In genomic region chr18:31203086-31203793, GRCh38 we compare ENCODE assay signal across 15 cellular contexts. TPM values are rescaled to one million over a fixed set of nuclear protein-coding genes. Genes with fewer than 3 reads are reported as not detected.
DNase-seq lines count a peak whose midpoint lies in the region; TF ChIP-seq lines count a peak whose summit lies in the region.
"Had no signal": no experiment of that assay in that cellular context is flagged by ENCODE, and none has a peak within 500 bp of the region (broad histone marks: within the 10 kb centered on the region; RNA-seq: fewer than 3 reads in every experiment).

No MANE protein-coding gene starts in this region.

- intact Hi-C loops in ascending aorta (cut with DNase I) = no loop called here

- peak overlapping the region; percentile 89 for H3K27ac ChIP-seq in VCaP
- H3K27ac ChIP-seq in hepatocyte = peak overlapping the region; percentile 57
- H3K27ac ChIP-seq in smooth muscle cell (ENCODE audit: low read depth) = no peak overlapping the region
- H3K27ac ChIP-seq in ascending aorta = no peak overlapping the region

- H3K9ac ChIP-seq in smooth muscle cell (ENCODE audit: low read depth) = no peak overlapping the region
- H3K9ac ChIP-seq: SK-N-SH had no signal

- H3K27ac Mint-ChIP-seq in activated T-cell treated with anti-CD3 and anti-CD28 coated beads, Interleukin-2, amount 50 U/mL, for 24 hours = no peak overlapping the region
- H3K27ac Mint-ChIP-seq: activated CD4-positive, alpha-beta T cell treated with anti-CD3 and anti-CD28 coated beads for 36 hours; activated T-helper 2 cell treated with anti-CD3 and anti-CD28 coated beads, Interferon-gamma antibody, Interleukin-2, Interleukin-4, amounts not matched to agents 10 μg/mL and 5 μg/mL and 100 μg/mL, durations not matched to agents 14 hours and 24 hours and 36 hours had no signal

- no peaks in the 10 kb centered on the region for H3K9me3 ChIP-seq in hepatocyte (ENCODE audit: low read depth)
- no peaks in the 10 kb centered on the region for H3K9me3 ChIP-seq in smooth muscle cell (replicated peaks; ENCODE audit: low read depth)
- no peaks in the 10 kb centered on the region for H3K9me3 ChIP-seq in ascending aorta
- H3K9me3 ChIP-seq: SK-N-SH had no signal

- H3K4me2 ChIP-seq in hepatocyte (peak overlapping the region; percentile 72), smooth muscle cell (peak overlapping the region; percentile 20)
- H3K4me2 ChIP-seq: SK-N-SH had no signal

- no peaks in the 10 kb centered on the region for H3K4me1 Mint-ChIP-seq in activated T-cell treated with anti-CD3 and anti-CD28 coated beads, Interleukin-2, amount 50 U/mL, for 24 hours (ENCODE audit: low read depth)
- H3K4me1 Mint-ChIP-seq: activated CD4-positive, alpha-beta T cell treated with anti-CD3 and anti-CD28 coated beads for 36 hours had no signal

- peaks cover 8% of the 10 kb centered on the region for H3F3A ChIP-seq in smooth muscle cell (ENCODE audit: low read depth)

- no peaks in the 10 kb centered on the region for H3K79me2 ChIP-seq in hepatocyte
- no peaks in the 10 kb centered on the region for H3K79me2 ChIP-seq in smooth muscle cell (ENCODE audit: low read depth)

- peak; percentile 78 to 83 for DNase-seq in Kasumi-1 (lab: John Stamatoyannopoulos, UW)
- no peak for DNase-seq in hepatocyte (ENCODE audit: low spot score)
- DNase-seq in smooth muscle cell (lab: John Stamatoyannopoulos, UW; ENCODE audit: unreplicated experiment) = no peak
- DNase-seq in activated T-cell treated with anti-CD3 and anti-CD28 coated beads, Interleukin-2, amount 50 U/mL, for 24 hours = no peak
- DNase-seq in ascending aorta (ENCODE audit: low spot score in 2 of 2) = no peak
- no peak for DNase-seq in activated CD4-positive, alpha-beta T cell treated with anti-CD3 and anti-CD28 coated beads, Interleukin-2, amount 50 U/mL, for 48 hours
- DNase-seq: activated CD4-positive, alpha-beta T cell treated with anti-CD3 and anti-CD28 coated beads for 36 hours; H7; NCI-H226; SK-N-SH had no signal

- H3K9me3 Mint-ChIP-seq in activated T-cell treated with anti-CD3 and anti-CD28 coated beads, Interleukin-2, amount 50 U/mL, for 24 hours = peaks cover 4% of the 10 kb centered on the region
- H3K9me3 Mint-ChIP-seq: brain had no signal

- WGBS in hepatocyte (ENCODE audit: low lambda C conversion rate, missing lambda C conversion rate) = 45% methylated on average over 9 of the region's 9 CpGs
- WGBS in smooth muscle cell (ENCODE audit: low lambda C conversion rate) = 73% methylated on average over 9 of the region's 9 CpGs

- H3K27me3 ChIP-seq in hepatocyte (no peaks in the 10 kb centered on the region), smooth muscle cell (ENCODE audit: low read depth) (no peaks in the 10 kb centered on the region), ascending aorta (no peaks in the 10 kb centered on the region)

- H3K36me3 ChIP-seq in hepatocyte (replicated peaks; ENCODE audit: insufficient read depth, low read depth) (no peaks in the 10 kb centered on the region), smooth muscle cell (ENCODE audit: low read depth) (no peaks in the 10 kb centered on the region), ascending aorta (no peaks in the 10 kb centered on the region)

- H3K4me3 ChIP-seq in hepatocyte (no peak overlapping the region), smooth muscle cell (no peak overlapping the region), ascending aorta (no peak overlapping the region)

- peak overlapping the region; percentile 36 for H2AFZ ChIP-seq in hepatocyte
- no peak overlapping the region for H2AFZ ChIP-seq in smooth muscle cell (ENCODE audit: low read depth)

- no peaks in the 10 kb centered on the region for H3K9me2 ChIP-seq in hepatocyte (replicated peaks; ENCODE audit: insufficient read depth)
- H3K9me2 ChIP-seq: SK-N-SH had no signal

- no peak for TF ChIP-seq CTCF in VCaP (conservative IDR thresholded peaks at IDR 0.05)
- TF ChIP-seq CTCF in hepatocyte (IDR thresholded peaks at IDR 0.05; ENCODE audit: poor library complexity) = no peak
- no peak for TF ChIP-seq CTCF in smooth muscle cell (IDR thresholded peaks at IDR 0.05; ENCODE audit: borderline replicate concordance, insufficient read depth, poor library complexity, severe bottlenecking)
- TF ChIP-seq CTCF in ascending aorta (IDR thresholded peaks at IDR 0.05) = no peak

- no peaks in the 10 kb centered on the region for H3K27me3 Mint-ChIP-seq in activated T-cell treated with anti-CD3 and anti-CD28 coated beads, Interleukin-2, amount 50 U/mL, for 24 hours
- H3K27me3 Mint-ChIP-seq: brain had no signal

- H3K4me1 ChIP-seq in hepatocyte (ENCODE audit: insufficient read depth) (peaks cover 23% of the 10 kb centered on the region), smooth muscle cell (ENCODE audit: low read depth) (peaks cover 5% of the 10 kb centered on the region), ascending aorta (no peaks in the 10 kb centered on the region)

- no peaks in the 10 kb centered on the region for H4K20me1 ChIP-seq in hepatocyte (ENCODE audit: insufficient read depth, poor library complexity, severe bottlenecking)
- no peaks in the 10 kb centered on the region for H4K20me1 ChIP-seq in smooth muscle cell (ENCODE audit: low read depth)

- no peak overlapping the region for H3K4me3 Mint-ChIP-seq in activated T-cell treated with anti-CD3 and anti-CD28 coated beads, Interleukin-2, amount 50 U/mL, for 24 hours
- H3K4me3 Mint-ChIP-seq: activated CD4-positive, alpha-beta T cell treated with anti-CD3 and anti-CD28 coated beads for 36 hours; brain; neural crest cell had no signal

- H3K36me3 Mint-ChIP-seq in activated T-cell treated with anti-CD3 and anti-CD28 coated beads, Interleukin-2, amount 50 U/mL, for 24 hours (ENCODE audit: low read depth) = no peaks in the 10 kb centered on the region
- H3K36me3 Mint-ChIP-seq: brain had no signal

RNA-seq across cellular contexts. Expression of gene DSC1, which starts 40.6 kb away (rescaled TPM):
- 0.30 and 0.56 TPM in 2 replicates for total RNA-seq in hepatocyte
- polyA plus RNA-seq in hepatocyte = 0.26 TPM in 1 of 2 replicates, not detected in the other
- 50.9 and 54.7 TPM in 2 replicates for total RNA-seq in smooth muscle cell
- 2.1 and 5.0 TPM in 2 replicates for polyA plus RNA-seq in smooth muscle cell
- not detected for total RNA-seq in ascending aorta
- total RNA-seq: activated T-helper 2 cell treated with anti-CD3 and anti-CD28 coated beads, Interferon-gamma antibody, Interleukin-2, Interleukin-4, amounts not matched to agents 10 μg/mL and 5 μg/mL and 100 μg/mL, durations not matched to agents 14 hours and 24 hours and 36 hours; endothelial cell of umbilical vein; H7; neural crest cell had no signal
- polyA plus RNA-seq: endothelial cell of umbilical vein, SK-N-SH had no signal

Comparison
In these comparisons a context has a peak if more than half of its experiments do, and no peak if none do; other contexts are left out.
1. DNase-seq: peak in Kasumi-1 (2 of 2); none in hepatocyte (single experiment), smooth muscle cell (single experiment), activated T-cell treated with anti-CD3 and anti-CD28 coated beads, Interleukin-2, amount 50 U/mL, for 24 hours (single experiment), ascending aorta (0 of 2) and activated CD4-positive, alpha-beta T cell treated with anti-CD3 and anti-CD28 coated beads, Interleukin-2, amount 50 U/mL, for 48 hours (0 of 2).
2. H3K27ac ChIP-seq: peak in VCaP (single experiment) and hepatocyte (single experiment); none in smooth muscle cell (single experiment) and ascending aorta (0 of 2).
3. RNA of gene DSC1, which starts 40.6 kb away (total RNA-seq): 50.9 to 54.7 TPM in smooth muscle cell; 0.30 to 0.56 TPM in hepatocyte and not detected in ascending aorta (single experiment); every median in the first group is over 10 times any median in the second.